1 cellular context compared by ENCODE assay signal in the genomic region with DNA sequence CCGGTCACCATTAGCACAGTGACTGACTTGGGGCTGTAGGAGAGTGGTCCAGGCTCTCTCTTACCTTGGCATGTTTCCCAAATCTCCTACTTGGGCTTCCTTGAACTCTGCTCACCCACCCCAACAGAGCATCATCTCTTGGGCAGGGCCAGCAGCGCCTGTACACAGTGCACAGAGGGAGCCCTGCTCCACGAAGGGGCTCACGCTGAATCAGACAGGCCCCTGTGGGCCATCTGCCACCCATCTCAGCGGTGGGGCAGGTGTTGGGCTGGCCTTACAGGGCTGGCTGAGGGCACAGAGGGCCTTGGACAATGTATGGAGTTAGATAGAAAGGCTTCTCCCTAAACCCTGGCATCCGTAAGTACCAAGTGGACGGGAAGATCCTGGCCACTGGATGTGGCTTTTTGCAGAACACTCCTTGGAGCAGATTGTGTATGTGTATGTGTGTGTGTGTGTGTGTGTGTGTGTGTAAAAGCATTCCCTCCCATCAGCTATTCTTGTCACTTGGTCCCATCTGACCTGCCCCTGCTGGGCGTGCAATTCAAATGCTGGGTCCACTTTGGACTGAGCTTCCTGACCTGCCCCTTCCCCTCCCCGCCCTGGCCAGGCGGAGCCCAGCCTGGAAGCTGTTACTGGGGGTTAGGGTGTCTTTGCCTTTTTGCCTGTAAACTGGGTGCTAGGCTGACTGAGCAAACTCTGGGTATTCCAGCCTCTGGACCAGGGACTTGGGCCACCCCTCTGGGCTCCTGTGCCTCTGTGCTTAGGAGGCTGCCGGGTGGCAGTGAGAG.
TF ChIP-seq lines count a peak whose summit lies in the region.

No MANE protein-coding gene starts in this region.

TF ChIP-seq in H1, 55 proteins besides CTCF, POLR2A, EP300 and RAD21:
- TF ChIP-seq RXRA (IDR thresholded peaks at IDR 0.05; ENCODE audit: insufficient read depth, low read depth, low read length) (no peak), NRF1 (IDR thresholded peaks at IDR 0.05; ENCODE audit: low read depth, low read length) (no peak), KDM5A (IDR thresholded peaks at IDR 0.05; ENCODE audit: low read length) (no peak), GTF2F1 (IDR thresholded peaks at IDR 0.05; ENCODE audit: borderline replicate concordance, low read depth, low read length) (no peak), FOSL1 (IDR thresholded peaks at IDR 0.05; ENCODE audit: insufficient read depth, low read depth, low read length) (no peak), TAF7 (optimal IDR thresholded peaks at IDR 0.05; ENCODE audit: borderline replicate concordance, low read depth, low read length) (no peak), MAX (IDR thresholded peaks at IDR 0.05) (no peak), RNF2 (IDR thresholded peaks at IDR 0.05; ENCODE audit: borderline replicate concordance, low read depth, low read length, missing control alignments, poor library complexity, severe bottlenecking) (no peak), TAF1 (IDR thresholded peaks at IDR 0.05; ENCODE audit: low read depth, low read length) (no peak), SIN3A (conservative IDR thresholded peaks at IDR 0.05 in 1 of 2, IDR thresholded peaks at IDR 0.05 in 1 of 2; ENCODE audit: low read depth in 1 of 2, low read length in 2 of 2) (no peak), KDM4A (IDR thresholded peaks at IDR 0.05; ENCODE audit: low read depth, low read length, severe bottlenecking) (no peak), POLR2AphosphoS5 (IDR thresholded peaks at IDR 0.05; ENCODE audit: low read depth, low read length) (no peak), PHF8 (conservative IDR thresholded peaks at IDR 0.05; ENCODE audit: low read depth, low read length) (no peak), RFX5 (IDR thresholded peaks at IDR 0.05; ENCODE audit: borderline replicate concordance, low read depth, low read length) (no peak), NANOG (IDR thresholded peaks at IDR 0.05; ENCODE audit: insufficient read depth, low read depth, low read length, poor library complexity, severe bottlenecking) (no peak), YY1 (IDR thresholded peaks at IDR 0.05; ENCODE audit: low read depth, low read length) (no peak), BACH1 (IDR thresholded peaks at IDR 0.05; ENCODE audit: low read length) (no peak), TCF12 (IDR thresholded peaks at IDR 0.05; ENCODE audit: low read depth, low read length) (no peak)
- TF ChIP-seq, protein P1, sequence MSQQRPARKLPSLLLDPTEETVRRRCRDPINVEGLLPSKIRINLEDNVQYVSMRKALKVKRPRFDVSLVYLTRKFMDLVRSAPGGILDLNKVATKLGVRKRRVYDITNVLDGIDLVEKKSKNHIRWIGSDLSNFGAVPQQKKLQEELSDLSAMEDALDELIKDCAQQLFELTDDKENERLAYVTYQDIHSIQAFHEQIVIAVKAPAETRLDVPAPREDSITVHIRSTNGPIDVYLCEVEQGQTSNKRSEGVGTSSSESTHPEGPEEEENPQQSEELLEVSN (IDR thresholded peaks at IDR 0.05): no peak
